ENCODE assay signal across 20 cellular contexts in genomic region chrY:14601372-14601771, GRCh38.
A peak's percentile ranks its signal among the peaks of the same experiment; 100 is the strongest.
DNase-seq lines count a peak whose midpoint lies in the region; ATAC-seq, FAIRE-seq and TF ChIP-seq lines count a peak whose summit lies in the region.
"Had no signal": no experiment of that assay in that cellular context is flagged by ENCODE, and none has a peak within 500 bp of the region (broad histone marks: within the 10 kb centered on the region; RNA-seq: fewer than 3 reads in every experiment).

No MANE protein-coding gene starts in this region.

- peaks cover 6% of the 10 kb centered on the region for H3K36me3 Mint-ChIP-seq in endothelial cell (ENCODE audit: low read depth, unreplicated experiment)

- TF ChIP-seq EP300 in HepG2 (IDR thresholded peaks at IDR 0.05; ENCODE audit: low read depth in 2 of 2, low read length in 2 of 2): no peak
- TF ChIP-seq EP300 in HepG2 (CRISPR knock-in tag; IDR thresholded peaks at IDR 0.05; ENCODE audit: borderline replicate concordance): no peak

- DNase-seq in HepG2 (ENCODE audit: low spot score) (no peak), right lobe of liver (no peak), endothelial cell (ENCODE audit: low spot score) (peak; percentile 3), iPS DF 6.9 (ENCODE audit: low read depth, low spot score) (peak; percentile 20), NCI-H2227 (lab: John Stamatoyannopoulos, UW; ENCODE audit: unreplicated experiment) (no peak), NCI-H82 (lab: John Stamatoyannopoulos, UW) (no peak)
- DNase-seq: AML-193; Caco-2; CD4-positive, alpha-beta T cell; GDM1; GM23248; H7; HFFc6 had no signal

- no peak for ATAC-seq in HepG2
- no peak for ATAC-seq in right lobe of liver
- ATAC-seq in esophagus mucosa: no peak
- ATAC-seq: A549, HCT116 had no signal

- H3K27ac Mint-ChIP-seq in endothelial cell (ENCODE audit: unreplicated experiment): no peak overlapping the region
- H3K27ac Mint-ChIP-seq: CD4-positive, alpha-beta T cell; HFFc6 had no signal

- no peak for TF ChIP-seq RAD21 in HepG2 (CRISPR knock-in tag; IDR thresholded peaks at IDR 0.05)

- in situ Hi-C loops in HepG2 (cut with HindIII; ENCODE audit: extremely low pct_ligation_motif_present, low pct_unique_long_range_greater_than_20kb): no loop called here

- intact Hi-C loops in HepG2 (cut with micrococcal nuclease; ENCODE audit: unreplicated experiment) (no loop called here), right lobe of liver (cut with DNase I) (no loop called here)

- TF ChIP-seq CTCF in HepG2 (CRISPR knock-in tag; IDR thresholded peaks at IDR 0.05) (no peak), right lobe of liver (IDR thresholded peaks at IDR 0.05) (no peak), endothelial cell (IDR thresholded peaks at IDR 0.05; ENCODE audit: unreplicated experiment) (no peak)

- WGBS in HepG2 (ENCODE audit: low lambda C conversion rate): 95% methylated on average over 10 of the region's 11 CpGs
- WGBS in right lobe of liver (ENCODE audit: insufficient coverage, low coverage, low lambda C conversion rate, missing lambda C conversion rate): no CpG with 5 or more reads among the region's 11 CpGs
- no CpG with 5 or more reads among the region's 11 CpGs for WGBS in iPS DF 6.9 (ENCODE audit: insufficient coverage, insufficient read length)

- no peak overlapping the region for H3K4me3 Mint-ChIP-seq in endothelial cell (ENCODE audit: unreplicated experiment)
- H3K4me3 Mint-ChIP-seq: CD4-positive, alpha-beta T cell; HFFc6 had no signal

- H3K36me3 ChIP-seq in HepG2 (replicated peaks in 1 of 2; ENCODE audit: control insufficient read depth in 1 of 2, insufficient read depth in 2 of 2, low read length in 2 of 2): no peaks in the 10 kb centered on the region
- H3K36me3 ChIP-seq in right lobe of liver: no peaks in the 10 kb centered on the region
- no peaks in the 10 kb centered on the region for H3K36me3 ChIP-seq in iPS DF 6.9 (ENCODE audit: control insufficient read depth, insufficient read depth, low read length)

- peaks cover 1% of the 10 kb centered on the region for H3K27me3 Mint-ChIP-seq in endothelial cell (ENCODE audit: unreplicated experiment)
- H3K27me3 Mint-ChIP-seq: CD4-positive, alpha-beta T cell had no signal

- no peak overlapping the region for H2AFZ ChIP-seq in HepG2 (ENCODE audit: low read length)
- H2AFZ ChIP-seq: GM23248 had no signal

- CTCF ChIA-PET in HepG2 (lab: Yijun Ruan, JAX; ENCODE audit: low intra/inter-chr PET ratio, low total read pairs): no interaction called here

- POLR2A ChIA-PET in HepG2 (lab: Yijun Ruan, JAX): no interaction called here

- H3K4me1 ChIP-seq in HepG2 (ENCODE audit: insufficient read depth, low read length) (no peaks in the 10 kb centered on the region), right lobe of liver (no peaks in the 10 kb centered on the region), iPS DF 6.9 (ENCODE audit: control insufficient read depth, insufficient read depth, low read length) (no peaks in the 10 kb centered on the region)
- H3K4me1 ChIP-seq: A549, Caco-2 had no signal

- H3K27me3 ChIP-seq in HepG2 (ENCODE audit: control insufficient read depth in 1 of 2, insufficient read depth in 2 of 2, low read length in 2 of 2): no peaks in the 10 kb centered on the region
- no peaks in the 10 kb centered on the region for H3K27me3 ChIP-seq in right lobe of liver
- H3K27me3 ChIP-seq in iPS DF 6.9 (ENCODE audit: control insufficient read depth, insufficient read depth, low read length): no peaks in the 10 kb centered on the region

- H4K20me1 ChIP-seq in HepG2 (ENCODE audit: insufficient read depth, low read length): no peaks in the 10 kb centered on the region

- peak; percentile 4 for FAIRE-seq in HepG2 (lab: Jason Lieb, UNC)
- FAIRE-seq: A549, D721Med, GM12892 had no signal

- H3K9me3 ChIP-seq in HepG2 (ENCODE audit: low read length) (no peaks in the 10 kb centered on the region), right lobe of liver (no peaks in the 10 kb centered on the region), iPS DF 6.9 (ENCODE audit: control insufficient read depth, insufficient read depth, low read length) (no peaks in the 10 kb centered on the region)
- H3K9me3 ChIP-seq: A549, Caco-2 had no signal

- no peak overlapping the region for H3K9ac ChIP-seq in HepG2 (ENCODE audit: insufficient read depth, low read depth, low read length)
- H3K9ac ChIP-seq: GM23248 had no signal

- no TSS peak for BruUV-seq in HepG2 (replicated peaks; lab: Mats Ljungman, UMichigan)

- peaks cover 7% of the 10 kb centered on the region for H3K4me1 Mint-ChIP-seq in endothelial cell (ENCODE audit: unreplicated experiment)

- no peaks in the 10 kb centered on the region for H3K79me2 ChIP-seq in HepG2 (ENCODE audit: insufficient read depth, low read length)

- TF ChIP-seq POLR2A in HepG2 (IDR thresholded peaks at IDR 0.05; ENCODE audit: insufficient read depth in 1 of 2, low read depth in 2 of 2, low read length in 2 of 2) (no peak), right lobe of liver (IDR thresholded peaks at IDR 0.05) (no peak)

- no peak overlapping the region for H3K27ac ChIP-seq in HepG2 (ENCODE audit: extremely low read length, insufficient read depth, low read length)
- H3K27ac ChIP-seq in right lobe of liver: no peak overlapping the region
- no peak overlapping the region for H3K27ac ChIP-seq in iPS DF 6.9 (ENCODE audit: low read length)
- H3K27ac ChIP-seq: 22Rv1, A549, C4-2B, GM23248 had no signal

- H3K9me3 Mint-ChIP-seq in endothelial cell (ENCODE audit: unreplicated experiment): no peaks in the 10 kb centered on the region
- H3K9me3 Mint-ChIP-seq: HFFc6 had no signal

- H3K4me2 ChIP-seq in HepG2 (ENCODE audit: low read depth, low read length): no peak overlapping the region
- H3K4me2 ChIP-seq: A549 had no signal

- H3K4me3 ChIP-seq in HepG2 (replicated peaks in 1 of 3; ENCODE audit: insufficient read depth in 1 of 3, low read depth in 2 of 3, low read length in 3 of 3): no peak overlapping the region
- no peak overlapping the region for H3K4me3 ChIP-seq in right lobe of liver
- H3K4me3 ChIP-seq in iPS DF 6.9 (ENCODE audit: low read length): no peak overlapping the region
- H3K4me3 ChIP-seq: A549, GM23248 had no signal

TF ChIP-seq in HepG2, 621 proteins besides CTCF, POLR2A, EP300 and RAD21:
- TF ChIP-seq ZFX (CRISPR knock-in tag; IDR thresholded peaks at IDR 0.05; ENCODE audit: low read depth): no peak
- TF ChIP-seq ZKSCAN8 (CRISPR knock-in tag; IDR thresholded peaks at IDR 0.05; ENCODE audit: borderline replicate concordance): no peak
- no peak for TF ChIP-seq ZNF205 (CRISPR knock-in tag; IDR thresholded peaks at IDR 0.05)
- no peak for TF ChIP-seq ZNF225 (CRISPR knock-in tag; IDR thresholded peaks at IDR 0.05)
- no peak for TF ChIP-seq HNF4A (CRISPR knock-in tag; IDR thresholded peaks at IDR 0.05)
- TF ChIP-seq ZNF207 (IDR thresholded peaks at IDR 0.05; ENCODE audit: borderline replicate concordance): no peak
- no peak for TF ChIP-seq TERF1 (CRISPR knock-in tag; IDR thresholded peaks at IDR 0.05)
- no peak for TF ChIP-seq ZEB1 (IDR thresholded peaks at IDR 0.05; ENCODE audit: insufficient replicate concordance, low read depth)
- no peak for TF ChIP-seq ZNF891 (CRISPR knock-in tag; IDR thresholded peaks at IDR 0.05)
- no peak for TF ChIP-seq FOXO1 (CRISPR knock-in tag; IDR thresholded peaks at IDR 0.05)
- TF ChIP-seq KMT2A (CRISPR knock-in tag; IDR thresholded peaks at IDR 0.05): no peak
- TF ChIP-seq SNAPC2 (CRISPR knock-in tag; IDR thresholded peaks at IDR 0.05): no peak
- TF ChIP-seq HMG20A (CRISPR knock-in tag; IDR thresholded peaks at IDR 0.05; ENCODE audit: borderline replicate concordance): no peak
- no peak for TF ChIP-seq ZNF383 (CRISPR knock-in tag; IDR thresholded peaks at IDR 0.05; ENCODE audit: borderline replicate concordance)
- no peak for TF ChIP-seq ZNF577 (CRISPR knock-in tag; IDR thresholded peaks at IDR 0.05; ENCODE audit: borderline replicate concordance, low read depth)
- TF ChIP-seq ZBTB20 (CRISPR knock-in tag; IDR thresholded peaks at IDR 0.05; ENCODE audit: borderline replicate concordance, low read depth): no peak

Comparison
In these comparisons a context has a peak if more than half of its experiments do, and no peak if none do; other contexts are left out.
1. DNase-seq: peak in endothelial cell (single experiment) and iPS DF 6.9 (single experiment); none in HepG2 (single experiment), right lobe of liver (0 of 3), NCI-H2227 (single experiment) and NCI-H82 (single experiment).